8 cellular contexts compared by ENCODE assay signal in the genomic region with DNA sequence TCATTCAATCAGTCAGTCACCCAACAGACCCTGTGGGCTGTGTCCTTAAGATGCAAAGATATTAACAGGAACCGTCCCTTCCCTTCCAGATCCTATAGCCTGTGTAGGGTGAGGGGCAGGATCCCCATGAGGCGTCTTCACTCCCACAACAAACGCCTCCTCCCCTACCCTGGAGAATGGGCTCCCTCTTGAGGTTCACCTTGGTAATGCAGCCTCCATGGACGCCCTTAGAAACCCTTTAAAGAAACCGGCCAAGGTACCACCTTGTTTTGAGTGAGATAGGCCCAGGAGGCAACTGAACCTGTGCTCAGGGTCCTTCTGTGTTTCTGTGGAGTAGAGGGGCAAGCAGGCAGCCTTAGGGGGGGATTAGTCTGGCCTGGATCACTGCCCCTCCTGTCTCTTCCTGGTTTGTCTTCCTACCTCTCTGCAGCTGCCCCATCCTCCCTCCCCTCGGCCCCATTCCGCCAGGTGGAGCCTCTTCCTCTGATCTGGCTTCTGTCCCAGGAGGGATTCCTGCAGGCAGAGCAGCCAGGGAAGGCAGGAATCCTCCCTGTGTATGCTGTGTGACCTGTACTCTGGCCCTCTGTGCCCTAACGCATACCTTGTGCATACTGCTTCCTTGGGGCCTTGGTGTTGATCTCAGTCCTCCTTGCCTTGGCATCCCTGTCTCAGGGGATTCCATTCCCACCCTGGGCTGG. TPM values are rescaled to one million over a fixed set of nuclear protein-coding genes. Genes with fewer than 3 reads are reported as not detected.
DNase-seq lines count a peak whose midpoint lies in the region; ATAC-seq, FAIRE-seq and TF ChIP-seq lines count a peak whose summit lies in the region.

No MANE protein-coding gene starts in this region.

- H3K9me1 ChIP-seq in keratinocyte (ENCODE audit: control insufficient read depth, extremely low read depth, insufficient read depth, low read length) = no peaks in the 10 kb centered on the region

- dilution Hi-C loops in keratinocyte (cut with MboI; ENCODE audit: extremely low pct_ligation_motif_present, low sequenced_read_pairs) = no loop called here

- H3K36me3 ChIP-seq in ACC112 (ENCODE audit: insufficient read depth, low read length) = no peaks in the 10 kb centered on the region
- H3K36me3 ChIP-seq in bronchial epithelial cell (ENCODE audit: control insufficient read depth, insufficient read depth, low read length) = no peaks in the 10 kb centered on the region
- no peaks in the 10 kb centered on the region for H3K36me3 ChIP-seq in keratinocyte (ENCODE audit: control insufficient read depth in 2 of 2, extremely low read depth in 1 of 2, insufficient read depth in 2 of 2, low read length in 2 of 2)

- DNase-seq in GM19238 (ENCODE audit: insufficient read length, low spot score) (peak; percentile 90), NCI-H2196 (lab: John Stamatoyannopoulos, UW; ENCODE audit: unreplicated experiment) (peak; percentile 86), bronchial epithelial cell (ENCODE audit: low read depth) (peak; percentile 73), keratinocyte (ENCODE audit: low read depth, low spot score) (peak; percentile 46)
- peak; percentile 75 for DNase-seq in stimulated activated CD4-positive, alpha-beta T cell treated with anti-CD3 and anti-CD28 coated beads, Interleukin-1b, Interleukin-23, amount 100 ng/mL, for 48 hours

- H3K27ac ChIP-seq in ACC112 (ENCODE audit: low read depth, low read length) (no peak overlapping the region), keratinocyte (ENCODE audit: control insufficient read depth, insufficient read depth, low read length) (no peak overlapping the region)

- H3K4me1 ChIP-seq in ACC112 (ENCODE audit: control insufficient read depth, insufficient read depth, low read length, unreplicated experiment) (no peaks in the 10 kb centered on the region), keratinocyte (ENCODE audit: control insufficient read depth, extremely low read depth, insufficient read depth, low read length) (peaks cover 6% of the 10 kb centered on the region)

- no peaks in the 10 kb centered on the region for H4K20me1 ChIP-seq in keratinocyte (ENCODE audit: control insufficient read depth, extremely low read depth, insufficient read depth, low read length)

- H3K9ac ChIP-seq in keratinocyte (ENCODE audit: control insufficient read depth, extremely low read depth, insufficient read depth, low read length) = no peak overlapping the region

- FAIRE-seq in bronchial epithelial cell (lab: Jason Lieb, UNC) = no peak
- no peak for FAIRE-seq in keratinocyte (lab: Jason Lieb, UNC)

- H3K4me3 ChIP-seq in ACC112 (ENCODE audit: low read depth, low read length) = no peak overlapping the region
- no peak overlapping the region for H3K4me3 ChIP-seq in WI38 (ENCODE audit: low read depth, low read length)
- no peak overlapping the region for H3K4me3 ChIP-seq in bronchial epithelial cell (ENCODE audit: low read depth, low read length)
- no peak overlapping the region for H3K4me3 ChIP-seq in keratinocyte (ENCODE audit: control insufficient read depth in 2 of 3, extremely low read depth in 1 of 3, insufficient read depth in 2 of 3, low read depth in 1 of 3, low read length in 3 of 3)

- H3K4me2 ChIP-seq in keratinocyte (ENCODE audit: control insufficient read depth, extremely low read depth, insufficient read depth, low read depth, low read length) = peak overlapping the region; percentile 69

- ATAC-seq in HG03342 (IDR thresholded peaks at IDR 0.05; ENCODE audit: unreplicated experiment) = no peak

- TF ChIP-seq CTCF in WI38 (IDR thresholded peaks at IDR 0.05; ENCODE audit: low read depth, low read length) (peak; percentile 97), bronchial epithelial cell (IDR thresholded peaks at IDR 0.05; ENCODE audit: insufficient read depth, low read length, severe bottlenecking) (peak; percentile 80), keratinocyte (optimal IDR thresholded peaks at IDR 0.05 in 1 of 3, IDR thresholded peaks at IDR 0.05 in 1 of 3, conservative IDR thresholded peaks at IDR 0.05 in 1 of 3; ENCODE audit: extremely low read depth in 1 of 3, insufficient read depth in 2 of 3, low read length in 3 of 3) (peak; percentile 85 to 98 (median 88))

- H3K9me3 ChIP-seq in keratinocyte (ENCODE audit: control insufficient read depth, low read depth, low read length) = no peaks in the 10 kb centered on the region

- H3K27me3 ChIP-seq in ACC112 (ENCODE audit: insufficient read depth, low read length) (no peaks in the 10 kb centered on the region), bronchial epithelial cell (ENCODE audit: control insufficient read depth, insufficient read depth, low read length) (no peaks in the 10 kb centered on the region), keratinocyte (ENCODE audit: control insufficient read depth, extremely low read depth, insufficient read depth, low read length) (no peaks in the 10 kb centered on the region)

- no peaks in the 10 kb centered on the region for H3K79me2 ChIP-seq in ACC112 (ENCODE audit: control insufficient read depth, insufficient read depth, low read length, unreplicated experiment)
- no peaks in the 10 kb centered on the region for H3K79me2 ChIP-seq in keratinocyte (ENCODE audit: control insufficient read depth, insufficient read depth, low read length)

- H2AFZ ChIP-seq in ACC112 (ENCODE audit: low read length, unreplicated experiment) = peak overlapping the region; percentile 52
- peak overlapping the region; percentile 96 for H2AFZ ChIP-seq in keratinocyte (ENCODE audit: control insufficient read depth, low read length)

RNA-seq across cellular contexts. Expression of a gene that starts 6.6 kb away (rescaled TPM):
- total RNA-seq in bronchial epithelial cell = not detected in 2 replicates
- polyA plus RNA-seq in keratinocyte = not detected in 3 replicates
- polyA plus RNA-seq in keratinocyte (2011; ENCODE audit: low read depth) = not detected
- polyA plus RNA-seq in keratinocyte (2011; cell fraction: cytosol; rRNA removed) = not detected in 2 replicates
- not detected in 2 replicates for polyA plus RNA-seq in keratinocyte (2011; cell fraction: nucleus; rRNA removed)
- 0.13 TPM in 1 of 2 replicates, not detected in the other for polyA plus RNA-seq in keratinocyte (2012; ENCODE audit: low replicate concordance)
- not detected in 3 replicates for polyA minus RNA-seq in keratinocyte
- polyA minus RNA-seq in keratinocyte (2011; cell fraction: cytosol; rRNA and poly(A)+ RNA removed) = not detected
- polyA minus RNA-seq in keratinocyte (2011; cell fraction: nucleus; rRNA and poly(A)+ RNA removed) = not detected in 2 replicates

RNA-seq across cellular contexts. Expression of a gene that starts 24.2 kb away (rescaled TPM):
- 11.3 and 46.1 TPM in 2 replicates for total RNA-seq in bronchial epithelial cell
- polyA plus RNA-seq in keratinocyte = 8.1 to 15.3 TPM (median 11.8 TPM) in 3 replicates
- polyA plus RNA-seq in keratinocyte (2011; ENCODE audit: low read depth) = 12.2 TPM
- polyA plus RNA-seq in keratinocyte (2011; cell fraction: cytosol; rRNA removed) = 13.0 and 15.4 TPM in 2 replicates
- 10.5 and 13.5 TPM in 2 replicates for polyA plus RNA-seq in keratinocyte (2011; cell fraction: nucleus; rRNA removed)
- polyA plus RNA-seq in keratinocyte (2012; ENCODE audit: low replicate concordance) = 26.2 and 34.7 TPM in 2 replicates
- polyA minus RNA-seq in keratinocyte = 6.5 to 23.7 TPM (median 8.9 TPM) in 3 replicates
- 18.4 TPM for polyA minus RNA-seq in keratinocyte (2011; cell fraction: cytosol; rRNA and poly(A)+ RNA removed)
- polyA minus RNA-seq in keratinocyte (2011; cell fraction: nucleus; rRNA and poly(A)+ RNA removed) = 11.6 and 14.6 TPM in 2 replicates

RNA-seq across cellular contexts. Expression of a gene that starts 28.2 kb away (rescaled TPM):
- 1.9 and 2.4 TPM in 2 replicates for total RNA-seq in bronchial epithelial cell
- polyA plus RNA-seq in keratinocyte = 0.08 to 0.28 TPM (median 0.17 TPM) in 3 replicates
- polyA plus RNA-seq in keratinocyte (2011; ENCODE audit: low read depth) = 3.1 TPM
- 0.06 TPM in 2 replicates for polyA plus RNA-seq in keratinocyte (2011; cell fraction: cytosol; rRNA removed)
- polyA plus RNA-seq in keratinocyte (2011; cell fraction: nucleus; rRNA removed) = 0.64 and 0.87 TPM in 2 replicates
- 2.3 TPM in 1 of 2 replicates, not detected in the other for polyA plus RNA-seq in keratinocyte (2012; ENCODE audit: low replicate concordance)
- 0.38 TPM in 1 of 3 replicates, not detected in the others for polyA minus RNA-seq in keratinocyte
- not detected for polyA minus RNA-seq in keratinocyte (2011; cell fraction: cytosol; rRNA and poly(A)+ RNA removed)
- 0.53 and 1.1 TPM in 2 replicates for polyA minus RNA-seq in keratinocyte (2011; cell fraction: nucleus; rRNA and poly(A)+ RNA removed)

RNA-seq across cellular contexts. Expression of a gene that starts 51.1 kb away (rescaled TPM):
- 71.6 and 74.5 TPM in 2 replicates for total RNA-seq in bronchial epithelial cell
- polyA plus RNA-seq in keratinocyte = 44.9 to 80.1 TPM (median 59.5 TPM) in 3 replicates
- 21.9 TPM for polyA plus RNA-seq in keratinocyte (2011; ENCODE audit: low read depth)
- 44.6 and 83.1 TPM in 2 replicates for polyA plus RNA-seq in keratinocyte (2011; cell fraction: cytosol; rRNA removed)
- polyA plus RNA-seq in keratinocyte (2011; cell fraction: nucleus; rRNA removed) = 21.9 and 27.8 TPM in 2 replicates
- 29.9 and 53.5 TPM in 2 replicates for polyA plus RNA-seq in keratinocyte (2012; ENCODE audit: low replicate concordance)
- polyA minus RNA-seq in keratinocyte = 5.9 to 32.7 TPM (median 13.5 TPM) in 3 replicates
- 16.1 TPM for polyA minus RNA-seq in keratinocyte (2011; cell fraction: cytosol; rRNA and poly(A)+ RNA removed)
- polyA minus RNA-seq in keratinocyte (2011; cell fraction: nucleus; rRNA and poly(A)+ RNA removed) = 7.9 and 15.9 TPM in 2 replicates
